In genomic region chr7:129919492-129919891, GRCh38 we compare ENCODE assay signal across 19 cellular contexts. TPM values are rescaled to one million over a fixed set of nuclear protein-coding genes. Genes with fewer than 3 reads are reported as not detected.
A peak's percentile ranks its signal among the peaks of the same experiment; 100 is the strongest.
DNase-seq lines count a peak whose midpoint lies in the region; ATAC-seq, FAIRE-seq and TF ChIP-seq lines count a peak whose summit lies in the region.
"Had no signal": no experiment of that assay in that cellular context is flagged by ENCODE, and none has a peak within 500 bp of the region (broad histone marks: within the 10 kb centered on the region; RNA-seq: fewer than 3 reads in every experiment).

No MANE protein-coding gene starts in this region.

- CTCF ChIA-PET in WTC11 (lab: Charles Lee): interaction anchor here (1.4 kb wide), 1 partner anchor 90 kb away, joined by 3 read pairs; no protein-coding TSS in a partner anchor

- H3K4me3 Mint-ChIP-seq in WTC11: no peak overlapping the region
- H3K4me3 Mint-ChIP-seq in brain: no peak overlapping the region
- H3K4me3 Mint-ChIP-seq in mesothelial cell of epicardium: no peak overlapping the region

- H3K9me3 ChIP-seq in small intestine (ENCODE audit: control insufficient read depth, low read depth): no peaks in the 10 kb centered on the region

- WGBS in small intestine, 3 donors: 62 to 78% (median 69%) methylated on average over 2 of the region's 2 CpGs

- H3K36me3 ChIP-seq in small intestine (ENCODE audit: control insufficient read depth in 2 of 2, insufficient read depth in 2 of 2, low read length in 2 of 2): no peaks in the 10 kb centered on the region

- POLR2A ChIA-PET in WTC11 (lab: Charles Lee): interaction anchor here (0.7 kb wide), 1 partner anchor 35 kb away, joined by 10 read pairs; no protein-coding TSS in a partner anchor

- no peaks in the 10 kb centered on the region for H3K27me3 ChIP-seq in small intestine (ENCODE audit: control insufficient read depth in 2 of 2, insufficient read depth in 2 of 2, low read length in 2 of 2)

- H3K27ac ChIP-seq in small intestine (ENCODE audit: low read depth in 1 of 2, low read length in 1 of 2): no peak overlapping the region
- H3K27ac ChIP-seq: C4-2B, KMS-11, SK-N-MC had no signal

- ATAC-seq in WTC11: no peak
- ATAC-seq in HG03097 (IDR thresholded peaks at IDR 0.05; ENCODE audit: low FRiP score, unreplicated experiment): no peak
- ATAC-seq in GM18870 (IDR thresholded peaks at IDR 0.05; ENCODE audit: unreplicated experiment): no peak

- TF ChIP-seq CTCF in WTC11 (IDR thresholded peaks at IDR 0.05) (no peak), brain (conservative IDR thresholded peaks at IDR 0.05) (no peak), mesothelial cell of epicardium (IDR thresholded peaks at IDR 0.05; ENCODE audit: unreplicated experiment) (no peak)

- H3K4me1 Mint-ChIP-seq in WTC11: peaks cover 36% of the 10 kb centered on the region
- H3K4me1 Mint-ChIP-seq in brain: peaks cover 57% of the 10 kb centered on the region
- H3K4me1 Mint-ChIP-seq in mesothelial cell of epicardium: peaks cover 41% of the 10 kb centered on the region

- no peak for FAIRE-seq in small intestine (lab: Jason Lieb, UNC)
- FAIRE-seq: G401.6 had no signal

- H3K9me3 Mint-ChIP-seq in WTC11 (no peaks in the 10 kb centered on the region), brain (no peaks in the 10 kb centered on the region), mesothelial cell of epicardium (no peaks in the 10 kb centered on the region)

- no peak overlapping the region for H3K4me3 ChIP-seq in small intestine (ENCODE audit: low read depth in 1 of 2, low read length in 2 of 2)
- H3K4me3 ChIP-seq: SK-N-MC had no signal

- H3K4me1 ChIP-seq in small intestine (ENCODE audit: control insufficient read depth in 2 of 2, insufficient read depth in 1 of 2, low read depth in 1 of 2, low read length in 1 of 2): peaks cover 2 to 18% of the 10 kb centered on the region in 2 donors

- H3K36me3 Mint-ChIP-seq in WTC11: peaks cover 8% of the 10 kb centered on the region
- peaks cover 49% of the 10 kb centered on the region for H3K36me3 Mint-ChIP-seq in brain
- H3K36me3 Mint-ChIP-seq in mesothelial cell of epicardium: peaks cover 9% of the 10 kb centered on the region

- H3K27me3 Mint-ChIP-seq in WTC11 (ENCODE audit: low read depth): no peaks in the 10 kb centered on the region
- H3K27me3 Mint-ChIP-seq in brain: no peaks in the 10 kb centered on the region
- H3K27me3 Mint-ChIP-seq in mesothelial cell of epicardium (ENCODE audit: low read depth): no peaks in the 10 kb centered on the region

- peak overlapping the region; percentile 5 for H3K27ac Mint-ChIP-seq in WTC11
- peak overlapping the region in 4 of 5 experiments; percentile 8 to 56 (median 21) for H3K27ac Mint-ChIP-seq in brain
- peak overlapping the region; percentile 8 for H3K27ac Mint-ChIP-seq in mesothelial cell of epicardium

- DNase-seq in WTC11 (ENCODE audit: low spot score) (no peak), mesothelial cell of epicardium (ENCODE audit: low spot score in 2 of 2, unreplicated experiment in 2 of 2) (no peak), small intestine (peak; percentile 46), NOMO-1 treated with dmso at 0.1 percent for 144 hours (lab: John Stamatoyannopoulos, UW; ENCODE audit: unreplicated experiment) (no peak)
- DNase-seq: ACHN, MV-4-11, NCI-H1417, NCI-H187, NCI-H226, NCI-H524, NCI-H82, SHP77 had no signal

TF ChIP-seq in WTC11, 78 proteins besides CTCF, POLR2A, EP300 and RAD21:
- no peak for TF ChIP-seq SMAD4 (CRISPR knock-in tag; IDR thresholded peaks at IDR 0.05)
- TF ChIP-seq GABPB1 (CRISPR knock-in tag; IDR thresholded peaks at IDR 0.05): no peak
- no peak for TF ChIP-seq ZBTB43 (CRISPR knock-in tag; IDR thresholded peaks at IDR 0.05)
- no peak for TF ChIP-seq USF1 (CRISPR knock-in tag; IDR thresholded peaks at IDR 0.05)
- no peak for TF ChIP-seq SMAD3 (CRISPR knock-in tag; IDR thresholded peaks at IDR 0.05; ENCODE audit: borderline replicate concordance)
- TF ChIP-seq PRRX2 (CRISPR knock-in tag; IDR thresholded peaks at IDR 0.05): no peak
- TF ChIP-seq STAT6 (CRISPR knock-in tag; conservative IDR thresholded peaks at IDR 0.05; ENCODE audit: low read depth): no peak
- no peak for TF ChIP-seq NR2C2 (CRISPR knock-in tag; IDR thresholded peaks at IDR 0.05)
- TF ChIP-seq ZSCAN18 (CRISPR knock-in tag; IDR thresholded peaks at IDR 0.05): no peak
- no peak for TF ChIP-seq CBFB (CRISPR knock-in tag; IDR thresholded peaks at IDR 0.05; ENCODE audit: low read depth)
- TF ChIP-seq USF2 (CRISPR knock-in tag; IDR thresholded peaks at IDR 0.05): no peak
- no peak for TF ChIP-seq ZNF121 (CRISPR knock-in tag; IDR thresholded peaks at IDR 0.05)
- no peak for TF ChIP-seq SOX15 (CRISPR knock-in tag; IDR thresholded peaks at IDR 0.05)
- no peak for TF ChIP-seq ZNF423 (CRISPR knock-in tag; IDR thresholded peaks at IDR 0.05)
- no peak for TF ChIP-seq GRHL2 (CRISPR knock-in tag; IDR thresholded peaks at IDR 0.05; ENCODE audit: insufficient replicate concordance, severe bottlenecking)
- TF ChIP-seq ZNF671 (CRISPR knock-in tag; IDR thresholded peaks at IDR 0.05): no peak
- no peak for TF ChIP-seq TCF7 (CRISPR knock-in tag; IDR thresholded peaks at IDR 0.05; ENCODE audit: low read depth)
- TF ChIP-seq ZNF138 (CRISPR knock-in tag; conservative IDR thresholded peaks at IDR 0.05): no peak
- no peak for TF ChIP-seq JUN (CRISPR knock-in tag; IDR thresholded peaks at IDR 0.05)

RNA-seq across cellular contexts. Expression of gene UBE2H, which starts 33.3 kb away (rescaled TPM):
- total RNA-seq in WTC11 (2021): 55.0 to 65.8 TPM (median 63.4 TPM) in 3 replicates
- polyA plus RNA-seq in brain (ENCODE audit: insufficient read depth, low read depth, low replicate concordance): 56.5 TPM
- total RNA-seq in mesothelial cell of epicardium: 95.9 to 104 TPM (median 99.1 TPM) in 3 replicates
- 10 to 100 TPM; 15.0 to 22.1 (median 15.1) TPM for polyA plus RNA-seq in small intestine
